ENCODE assay signal across 8 cellular contexts in genomic region chr10:38365917-38366316, GRCh38.
DNase-seq lines count a peak whose midpoint lies in the region; ATAC-seq, FAIRE-seq and TF ChIP-seq lines count a peak whose summit lies in the region.
"Not testable (repeated sequence)": the region's sequence is repeated elsewhere in the genome, so short reads cannot be mapped to it uniquely, and the experiment has no call there.

No MANE protein-coding gene starts in this region.

- not testable (repeated sequence) for H3K9me3 Mint-ChIP-seq in naive thymus-derived CD4-positive, alpha-beta T cell

- peak overlapping the region in 2 of 9 donors; percentile 33 to 36 for H3K27ac Mint-ChIP-seq in naive thymus-derived CD4-positive, alpha-beta T cell

- not testable (repeated sequence) for H3K27me3 ChIP-seq in naive thymus-derived CD4-positive, alpha-beta T cell (ENCODE audit: control insufficient read depth in 2 of 2, insufficient read depth in 2 of 2, low read length in 2 of 2)

- TF ChIP-seq POLR2A in H54 (IDR thresholded peaks at IDR 0.05; ENCODE audit: low read depth, low read length) = not testable (repeated sequence)

- H3K4me3 ChIP-seq in astrocyte of the spinal cord (ENCODE audit: low read depth, low read length); naive thymus-derived CD4-positive, alpha-beta T cell (ENCODE audit: low read length): not testable (repeated sequence)

- peak; percentile 45 for TF ChIP-seq CTCF in astrocyte of the spinal cord (IDR thresholded peaks at IDR 0.05; ENCODE audit: low read depth, low read length)

- H3K4me1 Mint-ChIP-seq in naive thymus-derived CD4-positive, alpha-beta T cell = peaks cover 0 to 13% (median 4%) of the 10 kb centered on the region in 7 donors

- not testable (repeated sequence) for H3K4me3 Mint-ChIP-seq in naive thymus-derived CD4-positive, alpha-beta T cell

- DNase-seq in ACHN (peak; percentile 53), GM03348 (ENCODE audit: low spot score) (peak; percentile 16), M059J (ENCODE audit: low read depth) (peak; percentile 0), RCC 7860 (ENCODE audit: low spot score) (peak; percentile 18), astrocyte of the spinal cord (ENCODE audit: low read depth, low spot score) (peak; percentile 18), globus pallidus (ENCODE audit: low spot score) (peak; percentile 55)
- not testable (repeated sequence) for DNase-seq in H54 (ENCODE audit: insufficient read length, low spot score)
- DNase-seq in naive thymus-derived CD4-positive, alpha-beta T cell = peak in 6 of 9 donors; percentile 8 to 26 (median 18)

- H3K36me3 Mint-ChIP-seq in naive thymus-derived CD4-positive, alpha-beta T cell = peaks cover 0 to 24% (median 6%) of the 10 kb centered on the region in 5 donors

- H3K4me1 ChIP-seq in naive thymus-derived CD4-positive, alpha-beta T cell (ENCODE audit: control insufficient read depth in 2 of 2, insufficient read depth in 2 of 2, low read length in 2 of 2) = not testable (repeated sequence)

- peak; percentile 63 for ATAC-seq in naive thymus-derived CD4-positive, alpha-beta T cell

- CTCF ChIA-PET in naive thymus-derived CD4-positive, alpha-beta T cell (lab: Charles Lee) = not testable (repeated sequence)

- in situ Hi-C loops in ACHN (cut with HindIII; ENCODE audit: low pct_ligation_motif_present, low pct_unique_long_range_greater_than_20kb, low sequenced_read_pairs); astrocyte of the spinal cord (cut with HindIII; ENCODE audit: low sequenced_read_pairs): not testable (repeated sequence)

- intact Hi-C loops in naive thymus-derived CD4-positive, alpha-beta T cell (cut with micrococcal nuclease) = loop anchor here (2.0 to 10.0 kb wide), 2 partner anchors 389 to 391 kb away; partner anchors contain the start of gene ZNF25 (in 2 of the 2)

- FAIRE-seq in H54 (lab: Jason Lieb, UNC) = peak; percentile 94
- not testable (repeated sequence) for FAIRE-seq in RCC 7860 (lab: Jason Lieb, UNC)

- not testable (repeated sequence) for H3K9me3 ChIP-seq in naive thymus-derived CD4-positive, alpha-beta T cell (ENCODE audit: control insufficient read depth in 2 of 3, low read length in 3 of 3)

- not testable (repeated sequence) for H3K27me3 Mint-ChIP-seq in naive thymus-derived CD4-positive, alpha-beta T cell

- peaks cover 0 to 19% (median 0%) of the 10 kb centered on the region in 3 experiments for H3K36me3 ChIP-seq in naive thymus-derived CD4-positive, alpha-beta T cell (ENCODE audit: control insufficient read depth in 2 of 3, insufficient read depth in 3 of 3, low read length in 3 of 3)

- not testable (repeated sequence) for H3K27ac ChIP-seq in naive thymus-derived CD4-positive, alpha-beta T cell (ENCODE audit: low read depth, low read length)

- POLR2A ChIA-PET in naive thymus-derived CD4-positive, alpha-beta T cell (lab: Charles Lee) = not testable (repeated sequence)
